In the genomic region with DNA sequence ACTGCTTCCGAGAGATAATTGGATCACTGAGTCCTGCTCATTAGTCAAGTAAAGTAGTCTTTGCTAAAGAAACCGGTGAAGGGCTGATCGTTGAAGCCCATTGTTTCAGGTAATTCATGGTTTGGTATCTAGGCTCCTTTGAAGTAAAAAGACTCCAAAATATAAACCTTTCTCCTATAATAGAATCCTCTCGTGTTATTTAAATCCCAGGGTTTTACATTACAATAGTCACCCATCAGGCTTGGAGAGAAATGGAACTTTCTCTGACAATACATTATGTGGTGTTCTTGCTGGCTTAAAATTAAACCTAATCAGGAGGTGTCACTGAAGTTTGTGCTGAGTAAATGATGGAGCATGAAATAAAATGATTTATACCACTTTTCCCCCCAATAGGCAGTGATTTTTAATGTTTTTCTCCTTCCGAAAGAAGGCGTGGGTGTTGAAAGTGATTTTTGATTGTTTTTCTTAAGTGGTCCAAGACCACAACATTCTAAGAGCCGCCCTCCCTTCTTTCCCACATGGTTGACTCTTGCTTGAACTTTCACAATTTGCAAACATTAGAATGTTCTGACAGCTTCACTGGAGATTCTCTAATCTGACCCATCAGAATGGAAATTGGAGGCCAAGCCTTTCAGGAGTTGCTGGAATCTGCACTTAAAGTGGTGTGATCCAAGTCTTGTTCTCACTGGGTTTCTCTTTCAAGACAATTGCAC, we compare ENCODE assay signal across 1 cellular context.
TF ChIP-seq lines count a peak whose summit lies in the region.

No MANE protein-coding gene starts in this region.

TF ChIP-seq in HepG2, 621 proteins besides CTCF, POLR2A, EP300 and RAD21:
- TF ChIP-seq, protein P1, sequence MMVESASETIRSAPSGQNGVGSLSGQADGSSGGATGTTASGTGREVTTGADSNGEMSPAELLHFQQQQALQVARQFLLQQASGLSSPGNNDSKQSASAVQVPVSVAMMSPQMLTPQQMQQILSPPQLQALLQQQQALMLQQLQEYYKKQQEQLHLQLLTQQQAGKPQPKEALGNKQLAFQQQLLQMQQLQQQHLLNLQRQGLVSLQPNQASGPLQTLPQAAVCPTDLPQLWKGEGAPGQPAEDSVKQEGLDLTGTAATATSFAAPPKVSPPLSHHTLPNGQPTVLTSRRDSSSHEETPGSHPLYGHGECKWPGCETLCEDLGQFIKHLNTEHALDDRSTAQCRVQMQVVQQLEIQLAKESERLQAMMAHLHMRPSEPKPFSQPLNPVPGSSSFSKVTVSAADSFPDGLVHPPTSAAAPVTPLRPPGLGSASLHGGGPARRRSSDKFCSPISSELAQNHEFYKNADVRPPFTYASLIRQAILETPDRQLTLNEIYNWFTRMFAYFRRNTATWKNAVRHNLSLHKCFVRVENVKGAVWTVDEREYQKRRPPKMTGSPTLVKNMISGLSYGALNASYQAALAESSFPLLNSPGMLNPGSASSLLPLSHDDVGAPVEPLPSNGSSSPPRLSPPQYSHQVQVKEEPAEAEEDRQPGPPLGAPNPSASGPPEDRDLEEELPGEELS (CRISPR knock-in tag; IDR thresholded peaks at IDR 0.05) = no peak
